Comparison of ENCODE assay signal across 8 cellular contexts in genomic region chr12:46584098-46584497, GRCh38.
DNase-seq lines count a peak whose midpoint lies in the region; ATAC-seq, FAIRE-seq and TF ChIP-seq lines count a peak whose summit lies in the region.
"Not testable (repeated sequence)": the region's sequence is repeated elsewhere in the genome, so short reads cannot be mapped to it uniquely, and the experiment has no call there.

No MANE protein-coding gene starts in this region.

- peaks cover 63% of the 10 kb centered on the region for H3K36me3 Mint-ChIP-seq in CD4-positive, alpha-beta T cell (ENCODE audit: low read depth)
- peaks cover 47% of the 10 kb centered on the region for H3K36me3 Mint-ChIP-seq in CD8-positive, alpha-beta T cell
- H3K36me3 Mint-ChIP-seq in activated CD4-positive, alpha-beta T cell treated with anti-CD3 and anti-CD28 coated beads, Interleukin-2, amount 10 ng/mL, durations not matched to agents 24 days and 14 days (ENCODE audit: low read depth) = peaks cover 59% of the 10 kb centered on the region
- H3K36me3 Mint-ChIP-seq in immature natural killer cell = peaks cover 20 to 55% (median 43%) of the 10 kb centered on the region in 3 donors
- H3K36me3 Mint-ChIP-seq in naive thymus-derived CD4-positive, alpha-beta T cell = peaks cover 12 to 84% (median 39%) of the 10 kb centered on the region in 5 donors
- H3K36me3 Mint-ChIP-seq in natural killer cell = peaks cover 45% of the 10 kb centered on the region

- intact Hi-C loops in CD4-positive, alpha-beta T cell (cut with DNase I, micrococcal nuclease); activated CD4-positive, alpha-beta T cell treated with anti-CD3 and anti-CD28 coated beads, Interleukin-2, amount 10 ng/mL, durations not matched to agents 24 days and 14 days (cut with micrococcal nuclease); K562 (cut with micrococcal nuclease); natural killer cell (cut with micrococcal nuclease): not testable (repeated sequence)
- intact Hi-C loops in CD8-positive, alpha-beta T cell (cut with DNase I, micrococcal nuclease) = loop anchor here in 1 of 2 experiments (10.0 kb wide), 2 partner anchors 51 to 199 kb away; no protein-coding TSS in a partner anchor
- intact Hi-C loops in naive thymus-derived CD4-positive, alpha-beta T cell (cut with micrococcal nuclease) = loop anchor here in 1 of 2 donors (2.0 kb wide), 2 partner anchors 59 to 77 kb away; no protein-coding TSS in a partner anchor

- H3K79me2 ChIP-seq in K562 (ENCODE audit: control insufficient read depth, insufficient read depth, low read length) = not testable (repeated sequence)

- BruUV-seq in K562 (replicated peaks; lab: Mats Ljungman, UMichigan) = not testable (repeated sequence)

- not testable (repeated sequence) for ATAC-seq in CD4-positive, alpha-beta T cell (ENCODE audit: poor library complexity); CD8-positive, alpha-beta T cell; K562; naive thymus-derived CD4-positive, alpha-beta T cell; natural killer cell

- not testable (repeated sequence) for DNase-seq in CD4-positive, alpha-beta T cell; CD8-positive, alpha-beta T cell; K562 (ENCODE audit: extremely low read depth in 1 of 4, low spot score in 3 of 4); immature natural killer cell; naive thymus-derived CD4-positive, alpha-beta T cell; natural killer cell
- DNase-seq in activated CD4-positive, alpha-beta T cell treated with anti-CD3 and anti-CD28 coated beads, Interleukin-2, amount 10 ng/mL, durations not matched to agents 24 days and 14 days = peak; percentile 21

- TF ChIP-seq POLR2A in K562 (conservative IDR thresholded peaks at IDR 0.05) = not testable (repeated sequence)

- TF ChIP-seq CTCF in CD4-positive, alpha-beta T cell (IDR thresholded peaks at IDR 0.05); CD8-positive, alpha-beta T cell (IDR thresholded peaks at IDR 0.05); HEK293 (tag by site-specific recombination; IDR thresholded peaks at IDR 0.05); K562 (IDR thresholded peaks at IDR 0.05 in 2 of 3, conservative IDR thresholded peaks at IDR 0.05 in 1 of 3; ENCODE audit: insufficient read depth in 2 of 3, low read depth in 1 of 3, low read length in 3 of 3); natural killer cell (IDR thresholded peaks at IDR 0.05): not testable (repeated sequence)

- not testable (repeated sequence) for TF ChIP-seq RAD21 in K562 (CRISPR knock-in tag; conservative IDR thresholded peaks at IDR 0.05 in 1 of 2, IDR thresholded peaks at IDR 0.05 in 1 of 2)

- peaks cover 12% of the 10 kb centered on the region for H3K9me3 ChIP-seq in CD4-positive, alpha-beta T cell (ENCODE audit: control insufficient read depth, low read length)
- peaks cover 13% of the 10 kb centered on the region for H3K9me3 ChIP-seq in CD8-positive, alpha-beta T cell (ENCODE audit: low read length)
- H3K9me3 ChIP-seq in HEK293 (ENCODE audit: control insufficient read depth, insufficient read depth, low read depth, low read length); K562 (replicated peaks; ENCODE audit: control insufficient read depth, insufficient read depth, low read depth, low read length); naive thymus-derived CD4-positive, alpha-beta T cell (ENCODE audit: control insufficient read depth in 2 of 3, low read length in 3 of 3): not testable (repeated sequence)

- peak overlapping the region; percentile 14 for H3K27ac Mint-ChIP-seq in CD4-positive, alpha-beta T cell
- H3K27ac Mint-ChIP-seq in CD8-positive, alpha-beta T cell; activated CD4-positive, alpha-beta T cell treated with anti-CD3 and anti-CD28 coated beads, Interleukin-2, amount 10 ng/mL, durations not matched to agents 24 days and 14 days: not testable (repeated sequence)
- peak overlapping the region in 5 of 6 donors; percentile 23 to 89 (median 54) for H3K27ac Mint-ChIP-seq in immature natural killer cell
- peak overlapping the region in 5 of 9 donors; percentile 0 to 86 (median 60) for H3K27ac Mint-ChIP-seq in naive thymus-derived CD4-positive, alpha-beta T cell
- peak overlapping the region; percentile 3 to 54 for H3K27ac Mint-ChIP-seq in natural killer cell

- H3K27me3 Mint-ChIP-seq in CD4-positive, alpha-beta T cell; CD8-positive, alpha-beta T cell (ENCODE audit: low read depth); activated CD4-positive, alpha-beta T cell treated with anti-CD3 and anti-CD28 coated beads, Interleukin-2, amount 10 ng/mL, durations not matched to agents 24 days and 14 days; immature natural killer cell (ENCODE audit: low read depth in 3 of 3); naive thymus-derived CD4-positive, alpha-beta T cell; natural killer cell (ENCODE audit: low read depth in 2 of 2): not testable (repeated sequence)

- H3K4me1 Mint-ChIP-seq in CD4-positive, alpha-beta T cell (ENCODE audit: low read depth) = peaks cover 66% of the 10 kb centered on the region
- H3K4me1 Mint-ChIP-seq in CD8-positive, alpha-beta T cell (ENCODE audit: low read depth) = peaks cover 46% of the 10 kb centered on the region
- peaks cover 40% of the 10 kb centered on the region for H3K4me1 Mint-ChIP-seq in activated CD4-positive, alpha-beta T cell treated with anti-CD3 and anti-CD28 coated beads, Interleukin-2, amount 10 ng/mL, durations not matched to agents 24 days and 14 days
- peaks cover 72 to 94% of the 10 kb centered on the region in 2 donors for H3K4me1 Mint-ChIP-seq in immature natural killer cell
- H3K4me1 Mint-ChIP-seq in naive thymus-derived CD4-positive, alpha-beta T cell = peaks cover 29 to 67% (median 65%) of the 10 kb centered on the region in 7 donors
- H3K4me1 Mint-ChIP-seq in natural killer cell = peaks cover 76 to 79% of the 10 kb centered on the region in 2 donors

- CTCF ChIA-PET in CD4-positive, alpha-beta T cell (lab: Charles Lee); HEK293 (lab: Yijun Ruan, JAX); K562 (lab: Yijun Ruan, JAX; ENCODE audit: low intra/inter-chr PET ratio): not testable (repeated sequence)
- CTCF ChIA-PET in CD8-positive, alpha-beta T cell (lab: Charles Lee) = interaction anchor here (0.7 kb wide), 1 partner anchor 28 kb away, joined by 3 read pairs; no protein-coding TSS in a partner anchor
- CTCF ChIA-PET in naive thymus-derived CD4-positive, alpha-beta T cell (lab: Charles Lee) = interaction anchor here (1.2 kb wide), 1 partner anchor 26 kb away, joined by 3 read pairs; no protein-coding TSS in a partner anchor

- POLR2A ChIA-PET in CD4-positive, alpha-beta T cell (lab: Charles Lee); HEK293 (lab: Yijun Ruan, JAX); K562 (lab: Yijun Ruan, JAX): not testable (repeated sequence)
- POLR2A ChIA-PET in CD8-positive, alpha-beta T cell (lab: Charles Lee) = interaction anchor here (1.0 kb wide), 1 partner anchor 25 kb away, joined by 3 read pairs; no protein-coding TSS in a partner anchor
- POLR2A ChIA-PET in naive thymus-derived CD4-positive, alpha-beta T cell (lab: Charles Lee) = interaction anchor here (0.7 to 2.9 kb wide), 5 partner anchors 9 to 218 kb away, joined by 3 to 10 read pairs (median 4); no protein-coding TSS in a partner anchor

- not testable (repeated sequence) for H3K4me2 ChIP-seq in K562 (ENCODE audit: insufficient read depth, low read length)

- in situ Hi-C loops in K562 (cut with MboI) = not testable (repeated sequence)

- not testable (repeated sequence) for H3K36me3 ChIP-seq in CD8-positive, alpha-beta T cell (ENCODE audit: insufficient read depth, low read length); HEK293 (ENCODE audit: control insufficient read depth in 2 of 2, insufficient read depth in 1 of 2, low read length in 2 of 2); K562 (ENCODE audit: control insufficient read depth, insufficient read depth, low read length); naive thymus-derived CD4-positive, alpha-beta T cell (ENCODE audit: control insufficient read depth in 2 of 3, insufficient read depth in 3 of 3, low read length in 3 of 3)

- H3K4me3 ChIP-seq in CD8-positive, alpha-beta T cell (ENCODE audit: low read depth, low read length); HEK293 (ENCODE audit: low read depth, low read length); K562; naive thymus-derived CD4-positive, alpha-beta T cell (ENCODE audit: low read length): not testable (repeated sequence)

- TF ChIP-seq EP300 in K562 (IDR thresholded peaks at IDR 0.05; ENCODE audit: low read length) = not testable (repeated sequence)

- H3K9me1 ChIP-seq in K562 (ENCODE audit: control insufficient read depth, insufficient read depth, low read length) = not testable (repeated sequence)

- H3K27ac ChIP-seq in CD4-positive, alpha-beta T cell (ENCODE audit: low read depth, low read length); CD8-positive, alpha-beta T cell (ENCODE audit: low read depth, low read length); HEK293 (ENCODE audit: extremely low read depth, low read depth, low read length); K562 (ENCODE audit: extremely low read depth, low read depth, low read length); naive thymus-derived CD4-positive, alpha-beta T cell (ENCODE audit: low read depth, low read length): not testable (repeated sequence)

- not testable (repeated sequence) for H3K4me3 Mint-ChIP-seq in CD4-positive, alpha-beta T cell; activated CD4-positive, alpha-beta T cell treated with anti-CD3 and anti-CD28 coated beads, Interleukin-2, amount 10 ng/mL, durations not matched to agents 24 days and 14 days
- peak overlapping the region; percentile 9 for H3K4me3 Mint-ChIP-seq in CD8-positive, alpha-beta T cell
- H3K4me3 Mint-ChIP-seq in immature natural killer cell = peak overlapping the region; percentile 5 to 73 (median 67)
- H3K4me3 Mint-ChIP-seq in naive thymus-derived CD4-positive, alpha-beta T cell = peak overlapping the region in 4 of 10 donors; percentile 6 to 82 (median 19)
- H3K4me3 Mint-ChIP-seq in natural killer cell = peak overlapping the region; percentile 47

- not testable (repeated sequence) for FAIRE-seq in K562 (lab: Jason Lieb, UNC)

- H4K20me1 ChIP-seq in K562 (replicated peaks; ENCODE audit: control insufficient read depth, insufficient read depth, low read length) = not testable (repeated sequence)

- H3K27me3 ChIP-seq in CD4-positive, alpha-beta T cell (ENCODE audit: control insufficient read depth, insufficient read depth, low read length); CD8-positive, alpha-beta T cell (ENCODE audit: insufficient read depth, low read length); K562 (ENCODE audit: control insufficient read depth in 2 of 2, insufficient read depth in 2 of 2, low read length in 2 of 2); naive thymus-derived CD4-positive, alpha-beta T cell (ENCODE audit: control insufficient read depth in 2 of 2, insufficient read depth in 2 of 2, low read length in 2 of 2): not testable (repeated sequence)

- not testable (repeated sequence) for H2AFZ ChIP-seq in K562 (ENCODE audit: low read depth, low read length)

- H3K9me3 Mint-ChIP-seq in CD4-positive, alpha-beta T cell = peaks cover 13% of the 10 kb centered on the region
- peaks cover 37% of the 10 kb centered on the region for H3K9me3 Mint-ChIP-seq in CD8-positive, alpha-beta T cell
- H3K9me3 Mint-ChIP-seq in activated CD4-positive, alpha-beta T cell treated with anti-CD3 and anti-CD28 coated beads, Interleukin-2, amount 10 ng/mL, durations not matched to agents 24 days and 14 days = peaks cover 32% of the 10 kb centered on the region
- H3K9me3 Mint-ChIP-seq in immature natural killer cell (peaks cover 24 to 50% (median 39%) of the 10 kb centered on the region in 6 donors), natural killer cell (peaks cover 8 to 22% of the 10 kb centered on the region in 2 donors)
- H3K9me3 Mint-ChIP-seq in naive thymus-derived CD4-positive, alpha-beta T cell = peaks cover 6 to 84% (median 44%) of the 10 kb centered on the region in 11 donors

- H3K9ac ChIP-seq in K562 (ENCODE audit: insufficient read depth in 1 of 2, low read depth in 2 of 2, low read length in 2 of 2) = not testable (repeated sequence)

- peaks cover 20% of the 10 kb centered on the region for H3K4me1 ChIP-seq in CD8-positive, alpha-beta T cell (ENCODE audit: insufficient read depth, low read length)
- not testable (repeated sequence) for H3K4me1 ChIP-seq in HEK293 (ENCODE audit: control insufficient read depth, insufficient read depth, low read length); K562 (replicated peaks in 1 of 2; ENCODE audit: control insufficient read depth in 2 of 2, insufficient read depth in 2 of 2, low read length in 2 of 2)
- peaks cover 5 to 21% of the 10 kb centered on the region in 2 donors for H3K4me1 ChIP-seq in naive thymus-derived CD4-positive, alpha-beta T cell (ENCODE audit: control insufficient read depth in 2 of 2, insufficient read depth in 2 of 2, low read length in 2 of 2)

- 57% methylated on average over 4 of the region's 4 CpGs for WGBS in K562 (ENCODE audit: insufficient coverage, low coverage, missing lambda C conversion rate)
